In genomic region chr4:102760645-102761477, GRCh38 we compare ENCODE assay signal across 8 cellular contexts. TPM values are rescaled to one million over a fixed set of nuclear protein-coding genes. Genes with fewer than 3 reads are reported as not detected.
DNase-seq lines count a peak whose midpoint lies in the region; TF ChIP-seq lines count a peak whose summit lies in the region.

Gene MANBA (minus strand): TSS chr4:102760968. CDS start chr4:102760894, 74 bp downstream.

- DNase-seq in G401 (ENCODE audit: low spot score) = peak; percentile 92
- DNase-seq in H7 = peak; percentile 93
- DNase-seq in LoVo (ENCODE audit: low spot score) = peak; percentile 84
- peak; percentile 26 to 72 for DNase-seq in SHP77 (lab: John Stamatoyannopoulos, UW)
- peak; percentile 78 for DNase-seq in activated effector memory CD4-positive, alpha-beta T cell treated with Interleukin-2 at 50 U/mL for 16 hours
- DNase-seq in foreskin fibroblast = peak; percentile 73 to 93
- peak; percentile 59 for DNase-seq in neural crest cell (ENCODE audit: low read depth, low spot score)
- DNase-seq in stomach = peak; percentile 86

- 0 to 1% (median 0%) methylated on average over 13 to 68 of the region's 68 CpGs for WGBS in stomach, 5 donors

- no peaks in the 10 kb centered on the region for H3K9me3 ChIP-seq in stomach

- no peaks in the 10 kb centered on the region for H3K36me3 ChIP-seq in H7 (replicated peaks; ENCODE audit: control insufficient read depth, insufficient read depth, low read length)
- no peaks in the 10 kb centered on the region for H3K36me3 ChIP-seq in stomach

- peaks cover 13 to 46% (median 27%) of the 10 kb centered on the region in 4 donors for H3K4me1 ChIP-seq in stomach

- in situ Hi-C loops in G401 (cut with HindIII; ENCODE audit: low sequenced_read_pairs) = no loop called here

- TF ChIP-seq CTCF in foreskin fibroblast (IDR thresholded peaks at IDR 0.05; ENCODE audit: low read depth, low read length) (no peak), neural crest cell (conservative IDR thresholded peaks at IDR 0.05) (no peak), stomach (IDR thresholded peaks at IDR 0.05) (no peak)

- no peak for TF ChIP-seq POLR2A in stomach (IDR thresholded peaks at IDR 0.05)

- peak within 1 kb of the TSS; percentile 93 for H3K27ac Mint-ChIP-seq in neural crest cell (ENCODE audit: unreplicated experiment)

- H3K27me3 ChIP-seq in H7 (ENCODE audit: control insufficient read depth, insufficient read depth, low read length) (no peaks in the 10 kb centered on the region; the same call in 1 of the 2 replicates), stomach (no peaks in the 10 kb centered on the region)

- H3K36me3 Mint-ChIP-seq in neural crest cell (ENCODE audit: low read depth) = peaks cover 2% of the 10 kb centered on the region

- H3K27ac ChIP-seq in stomach = peak within 1 kb of the TSS; percentile 84 to 91 (median 89)

- H3K4me3 ChIP-seq in H7 (ENCODE audit: insufficient read depth, low read depth, low read length) (peak within 1 kb of the TSS; percentile 89), foreskin fibroblast (ENCODE audit: low read depth in 1 of 2, low read length in 2 of 2) (peak within 1 kb of the TSS; percentile 71 to 95), stomach (peak within 1 kb of the TSS; percentile 83 to 94 (median 90))

- H3K4me1 Mint-ChIP-seq in neural crest cell = peaks cover 24% of the 10 kb centered on the region

- H3K4me3 Mint-ChIP-seq in neural crest cell = peak within 1 kb of the TSS; percentile 98

- no peaks in the 10 kb centered on the region for H3K9me3 Mint-ChIP-seq in neural crest cell

- intact Hi-C loops in stomach (cut with DNase I; ENCODE audit: low total_unique reads) = no loop called here

- no peak for TF ChIP-seq EP300 in stomach (IDR thresholded peaks at IDR 0.05)

- peaks cover 5% of the 10 kb centered on the region for H3K27me3 Mint-ChIP-seq in neural crest cell (ENCODE audit: low read depth)

RNA-seq across cellular contexts. Expression of gene MANBA, which starts in this region (rescaled TPM):
- 12.8 and 16.2 TPM in 2 replicates for total RNA-seq in G401 (2014; rRNA removed; shearing (Covaris generic))
- total RNA-seq in H7 (2014; rRNA removed; shearing (Covaris generic)) = 16.1 and 31.8 TPM in 2 replicates
- total RNA-seq in neural crest cell = 18.4 and 19.5 TPM in 2 replicates
- total RNA-seq in stomach = 10 to 100 TPM; 21.0 to 69.4 (median 43.9) TPM
- 10 to 100 TPM in 2 of 3 donors, 1 to 10 TPM in 1; 8.4 to 15.7 (median 12.3) TPM for polyA plus RNA-seq in stomach

Comparison
In these comparisons a context has a peak if more than half of its experiments do, and no peak if none do; other contexts are left out.
1. Peak in every context shown above with its lines: DNase-seq, H3K4me3 ChIP-seq and H3K27ac ChIP-seq.